Comparison of ENCODE assay signal across 9 cellular contexts in the genomic region with DNA sequence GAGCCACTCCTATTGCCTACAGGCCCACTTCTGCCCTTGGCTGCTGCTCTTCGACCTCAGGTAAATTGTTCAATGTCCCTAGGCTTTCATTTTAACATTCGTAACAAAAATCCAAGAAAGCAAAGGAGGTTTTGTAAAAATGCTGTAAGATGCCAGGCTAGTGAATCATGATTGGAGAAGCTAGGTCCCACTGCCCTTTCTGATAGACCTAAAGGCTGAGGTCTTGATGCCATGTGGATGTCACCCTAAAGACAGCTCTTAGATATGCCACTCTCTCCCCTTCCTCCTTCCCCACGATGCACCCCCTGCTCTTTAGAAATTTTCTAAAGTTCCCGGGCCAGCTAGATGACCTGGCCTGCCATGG. TPM values are rescaled to one million over a fixed set of nuclear protein-coding genes. Genes with fewer than 3 reads are reported as not detected.
DNase-seq lines count a peak whose midpoint lies in the region; ATAC-seq and TF ChIP-seq lines count a peak whose summit lies in the region.
"Had no signal": no experiment of that assay in that cellular context is flagged by ENCODE, and none has a peak within 500 bp of the region (broad histone marks: within the 10 kb centered on the region; RNA-seq: fewer than 3 reads in every experiment).

No MANE protein-coding gene starts in this region.

- H3K27ac ChIP-seq in skeletal muscle tissue (ENCODE audit: low read depth, low read length): peak overlapping the region; percentile 86

- H3K27me3 ChIP-seq in skeletal muscle tissue (ENCODE audit: control insufficient read depth in 3 of 3, insufficient read depth in 3 of 3, low read length in 3 of 3): no peaks in the 10 kb centered on the region

- H3K36me3 ChIP-seq in skeletal muscle tissue (ENCODE audit: control insufficient read depth in 3 of 3, insufficient read depth in 3 of 3, low read length in 3 of 3): peaks cover 7 to 24% (median 16%) of the 10 kb centered on the region in 3 donors

- H3K4me1 ChIP-seq in skeletal muscle tissue (ENCODE audit: control insufficient read depth in 3 of 3, insufficient read depth in 3 of 3, low read length in 3 of 3): peaks cover 11 to 17% (median 13%) of the 10 kb centered on the region in 3 donors

- peak; percentile 66 for DNase-seq in EH (ENCODE audit: low read depth)
- DNase-seq in fibroblast of peridontal ligament (ENCODE audit: extremely low read depth): peak; percentile 44
- no peak for DNase-seq in LoVo (ENCODE audit: low spot score)
- DNase-seq in GM10266 (ENCODE audit: extremely low spot score): no peak
- no peak for DNase-seq in UCSD-AML1 (lab: John Stamatoyannopoulos, UW; ENCODE audit: unreplicated experiment)
- DNase-seq: activated T-cell treated with anti-CD3 and anti-CD28 coated beads for 4 hours had no signal

- no peaks in the 10 kb centered on the region for H3K9me3 ChIP-seq in skeletal muscle tissue (ENCODE audit: control insufficient read depth in 3 of 3, low read length in 3 of 3)

- H3K9ac ChIP-seq in skeletal muscle tissue (ENCODE audit: low read depth in 1 of 3, low read length in 3 of 3): peak overlapping the region; percentile 26 to 66 (median 60)

- peak overlapping the region in 1 of 3 donors; percentile 49 for H3K4me3 ChIP-seq in skeletal muscle tissue (ENCODE audit: low read length in 3 of 3)

- ATAC-seq in SK-N-SH treated with all-trans-retinoic acid at 6 μM for 48 hours (peak; percentile 8), GM18858 (IDR thresholded peaks at IDR 0.05; ENCODE audit: unreplicated experiment) (no peak)

- TF ChIP-seq CTCF in GM10266 (IDR thresholded peaks at IDR 0.05; ENCODE audit: control insufficient read depth, insufficient read depth, low read depth, missing control alignments): no peak

TF ChIP-seq in SK-N-SH treated with all-trans-retinoic acid at 6 μM for 48 hours, 23 proteins besides CTCF, POLR2A, EP300 and RAD21:
- TF ChIP-seq BACH2 (CRISPR knock-in tag; IDR thresholded peaks at IDR 0.05; ENCODE audit: borderline replicate concordance) (no peak), ISL1 (CRISPR knock-in tag; IDR thresholded peaks at IDR 0.05) (no peak), RARB (CRISPR knock-in tag; IDR thresholded peaks at IDR 0.05) (no peak), TCF4 (CRISPR knock-in tag; IDR thresholded peaks at IDR 0.05; ENCODE audit: borderline replicate concordance) (no peak), CSDC2 (CRISPR knock-in tag; IDR thresholded peaks at IDR 0.05) (no peak), ARNTL (CRISPR knock-in tag; IDR thresholded peaks at IDR 0.05; ENCODE audit: borderline replicate concordance, low read depth) (no peak)
- TF ChIP-seq, protein P1, sequence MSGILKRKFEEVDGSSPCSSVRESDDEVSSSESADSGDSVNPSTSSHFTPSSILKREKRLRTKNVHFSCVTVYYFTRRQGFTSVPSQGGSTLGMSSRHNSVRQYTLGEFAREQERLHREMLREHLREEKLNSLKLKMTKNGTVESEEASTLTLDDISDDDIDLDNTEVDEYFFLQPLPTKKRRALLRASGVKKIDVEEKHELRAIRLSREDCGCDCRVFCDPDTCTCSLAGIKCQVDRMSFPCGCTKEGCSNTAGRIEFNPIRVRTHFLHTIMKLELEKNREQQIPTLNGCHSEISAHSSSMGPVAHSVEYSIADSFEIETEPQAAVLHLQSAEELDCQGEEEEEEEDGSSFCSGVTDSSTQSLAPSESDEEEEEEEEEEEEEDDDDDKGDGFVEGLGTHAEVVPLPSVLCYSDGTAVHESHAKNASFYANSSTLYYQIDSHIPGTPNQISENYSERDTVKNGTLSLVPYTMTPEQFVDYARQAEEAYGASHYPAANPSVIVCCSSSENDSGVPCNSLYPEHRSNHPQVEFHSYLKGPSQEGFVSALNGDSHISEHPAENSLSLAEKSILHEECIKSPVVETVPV (CRISPR knock-in tag; IDR thresholded peaks at IDR 0.05): no peak

RNA-seq across cellular contexts. Expression of a gene that starts 9.9 kb away (rescaled TPM):
- total RNA-seq in skeletal muscle tissue: 3.7 TPM

RNA-seq across cellular contexts. Expression of a gene that starts 45.0 kb away (rescaled TPM):
- total RNA-seq in skeletal muscle tissue: 17.7 TPM

RNA-seq across cellular contexts. Expression of a gene that starts 49.2 kb away (rescaled TPM):
- 48.5 TPM for total RNA-seq in skeletal muscle tissue

Comparison
In these comparisons a context has a peak if more than half of its experiments do, and no peak if none do; other contexts are left out.
1. DNase-seq: peak in EH (single experiment) and fibroblast of peridontal ligament (single experiment); none in LoVo (single experiment), GM10266 (single experiment) and UCSD-AML1 (single experiment).